Comparison of ENCODE assay signal across 17 cellular contexts in the genomic region with DNA sequence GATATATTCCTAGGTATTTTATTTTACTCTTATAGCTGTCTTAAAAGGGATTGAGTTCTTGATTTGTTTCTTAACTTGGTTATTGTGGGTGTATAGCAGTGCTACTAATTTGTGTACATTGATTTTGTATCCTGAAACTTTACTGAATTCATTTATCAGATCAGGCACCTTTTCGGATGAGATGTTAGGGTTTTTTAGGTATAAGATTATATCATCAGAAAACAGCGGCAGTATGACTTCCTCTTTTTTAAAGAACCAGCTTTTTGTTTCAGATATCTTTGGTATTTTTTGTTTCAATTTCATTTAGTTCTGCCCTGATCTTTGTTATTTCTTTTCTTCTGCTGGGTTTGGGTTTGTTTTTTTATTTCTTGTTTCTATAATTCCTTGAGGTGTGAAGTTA.
DNase-seq lines count a peak whose midpoint lies in the region; ATAC-seq and TF ChIP-seq lines count a peak whose summit lies in the region.
"Had no signal": no experiment of that assay in that cellular context is flagged by ENCODE, and none has a peak within 500 bp of the region (broad histone marks: within the 10 kb centered on the region; RNA-seq: fewer than 3 reads in every experiment).

No MANE protein-coding gene starts in this region.

- peak overlapping the region; percentile 44 for H3K4me2 ChIP-seq in OCI-LY3 (ENCODE audit: low read length)

- no peak for TF ChIP-seq CTCF in OCI-LY3 (IDR thresholded peaks at IDR 0.05; ENCODE audit: low read depth, low read length)

- H3K9me3 ChIP-seq in OCI-LY3 (ENCODE audit: insufficient read depth, low read length): peaks cover 15% of the 10 kb centered on the region; the same call in 1 of the 2 replicates
- H3K9me3 ChIP-seq: Caco-2, pancreas had no signal

- peak overlapping the region; percentile 2; the same call in 1 of the 2 replicates for H3K4me3 ChIP-seq in OCI-LY3 (ENCODE audit: low read length)
- H3K4me3 ChIP-seq: pancreas, transverse colon had no signal

- peaks cover 11% of the 10 kb centered on the region for H3K4me1 ChIP-seq in OCI-LY3 (ENCODE audit: low read length)
- H3K4me1 ChIP-seq: Caco-2, pancreas, transverse colon had no signal

- ATAC-seq in GM18519 (IDR thresholded peaks at IDR 0.05; ENCODE audit: low FRiP score, unreplicated experiment): peak; percentile 47
- ATAC-seq in HG02571 (IDR thresholded peaks at IDR 0.05; ENCODE audit: unreplicated experiment): peak; percentile 78
- ATAC-seq in HG03354 (IDR thresholded peaks at IDR 0.05; ENCODE audit: poor library complexity, severe bottlenecking, unreplicated experiment): peak; percentile 84
- ATAC-seq: left lobe of liver, pancreas had no signal

- no peaks in the 10 kb centered on the region for H3K79me2 ChIP-seq in OCI-LY3 (ENCODE audit: low read length)

- H3K36me3 ChIP-seq in OCI-LY3 (replicated peaks; ENCODE audit: low read depth, low read length): peaks cover 4% of the 10 kb centered on the region
- H3K36me3 ChIP-seq: pancreas, transverse colon had no signal

- no peaks in the 10 kb centered on the region for H3K27me3 ChIP-seq in OCI-LY3 (ENCODE audit: low read depth, low read length)
- H3K27me3 ChIP-seq: pancreas, transverse colon had no signal

- H4K20me1 ChIP-seq in OCI-LY3 (ENCODE audit: insufficient read depth, low read length): no peaks in the 10 kb centered on the region

- H3K9ac ChIP-seq in OCI-LY3 (ENCODE audit: low read length): peak overlapping the region; percentile 0; the same call in 1 of the 2 replicates

- DNase-seq in NK-92 (lab: John Stamatoyannopoulos, UW; ENCODE audit: unreplicated experiment) (no peak), GOT3 (lab: John Stamatoyannopoulos, UW) (no peak), middle frontal gyrus (ENCODE audit: extremely low spot score, low spot score) (no peak)
- DNase-seq in central memory CD4-positive, alpha-beta T cell: no peak
- DNase-seq: activated CD4-positive, alpha-beta T cell treated with anti-CD3 and anti-CD28 coated beads for 4 hours; activated T-cell treated with anti-CD3 and anti-CD28 coated beads, Interleukin-2, amount 50 U/mL, for 1 hour; Caco-2; caudate nucleus; NCI-H2081 treated with DMSO at 0.1 percent for 48 hours; pancreas; T-helper 2 cell; transverse colon had no signal

- H2AFZ ChIP-seq in OCI-LY3 (ENCODE audit: low read depth, low read length): peak overlapping the region; percentile 74

- H3K27ac ChIP-seq in OCI-LY3 (ENCODE audit: low read length): peak overlapping the region; percentile 50
- H3K27ac ChIP-seq: pancreas, transverse colon had no signal
